Comparison of ENCODE assay signal across 1 cellular context in the genomic region with DNA sequence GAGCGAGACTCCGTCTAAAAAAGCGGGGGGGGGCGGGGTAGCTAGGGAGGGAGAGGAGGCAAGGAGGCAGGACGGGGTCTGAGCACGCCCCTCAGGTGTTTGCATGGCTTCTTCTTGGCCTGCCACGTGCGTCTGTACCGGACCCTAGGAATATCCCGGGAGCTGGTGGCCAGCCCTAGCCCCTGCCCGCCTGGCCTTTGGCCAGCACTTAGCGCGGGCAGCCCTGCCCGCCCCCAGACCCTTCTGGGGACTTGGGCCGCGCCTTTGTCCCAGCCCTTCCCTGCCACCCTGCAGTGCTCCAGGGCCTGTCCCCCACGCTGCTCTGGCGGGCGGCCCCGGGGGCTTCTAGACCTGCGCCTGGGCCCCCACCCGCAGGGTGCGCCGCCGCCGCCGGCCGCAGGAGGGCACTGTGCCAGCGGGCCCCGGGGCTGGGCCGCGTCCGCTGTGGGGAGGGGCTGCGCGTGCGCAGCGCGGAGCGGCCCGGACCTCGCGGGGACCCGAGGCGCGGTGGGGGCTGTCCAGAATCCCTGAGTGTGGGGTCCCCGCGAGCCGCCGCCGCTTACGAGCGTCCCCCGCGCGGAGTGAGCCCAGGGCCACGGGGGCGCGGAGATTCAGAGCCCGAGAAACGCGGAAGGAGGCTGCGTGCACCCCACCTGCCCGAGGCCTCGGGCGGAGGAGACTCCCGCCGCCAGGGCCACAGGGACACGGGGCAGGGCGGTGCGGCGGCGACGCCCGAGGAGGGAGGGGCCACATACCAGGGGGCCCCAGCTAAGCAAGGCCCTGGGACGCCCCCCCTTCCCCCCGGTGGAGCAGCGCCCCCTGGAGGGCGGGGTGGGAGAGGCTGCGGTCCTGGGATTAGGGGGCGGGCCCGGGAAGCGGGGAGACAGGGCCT.
TF ChIP-seq lines count a peak whose summit lies in the region.

No MANE protein-coding gene starts in this region.

TF ChIP-seq in HepG2, 621 proteins besides CTCF, POLR2A, EP300 and RAD21 (continued from another document and continues in another):
- no peak; the same call in 1 of the 2 replicates for TF ChIP-seq ZBTB8A (CRISPR knock-in tag; IDR thresholded peaks at IDR 0.05; ENCODE audit: borderline replicate concordance, low read depth)
- TF ChIP-seq ZNF24 (IDR thresholded peaks at IDR 0.05), result no peak; the same call in 1 of the 2 replicates
- TF ChIP-seq HNF1B (CRISPR knock-in tag; IDR thresholded peaks at IDR 0.05), result 0 out of 2 replicates have a peak, but pooled peaks have one; percentile 19
- peak; percentile 73; the same call in 1 of the 2 replicates for TF ChIP-seq ZNF30 (CRISPR knock-in tag; IDR thresholded peaks at IDR 0.05)
- 0 out of 2 replicates have a peak, but pooled peaks have one; percentile 12 for TF ChIP-seq MLX (CRISPR knock-in tag; IDR thresholded peaks at IDR 0.05)
- TF ChIP-seq, protein P1, sequence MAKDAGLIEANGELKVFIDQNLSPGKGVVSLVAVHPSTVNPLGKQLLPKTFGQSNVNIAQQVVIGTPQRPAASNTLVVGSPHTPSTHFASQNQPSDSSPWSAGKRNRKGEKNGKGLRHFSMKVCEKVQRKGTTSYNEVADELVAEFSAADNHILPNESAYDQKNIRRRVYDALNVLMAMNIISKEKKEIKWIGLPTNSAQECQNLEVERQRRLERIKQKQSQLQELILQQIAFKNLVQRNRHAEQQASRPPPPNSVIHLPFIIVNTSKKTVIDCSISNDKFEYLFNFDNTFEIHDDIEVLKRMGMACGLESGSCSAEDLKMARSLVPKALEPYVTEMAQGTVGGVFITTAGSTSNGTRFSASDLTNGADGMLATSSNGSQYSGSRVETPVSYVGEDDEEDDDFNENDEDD (CRISPR knock-in tag; IDR thresholded peaks at IDR 0.05; ENCODE audit: borderline replicate concordance), result peak; percentile 83; the same call in 1 of the 2 replicates
- no peak for TF ChIP-seq SP2 (CRISPR knock-in tag; IDR thresholded peaks at IDR 0.05)
- TF ChIP-seq, protein P2, sequence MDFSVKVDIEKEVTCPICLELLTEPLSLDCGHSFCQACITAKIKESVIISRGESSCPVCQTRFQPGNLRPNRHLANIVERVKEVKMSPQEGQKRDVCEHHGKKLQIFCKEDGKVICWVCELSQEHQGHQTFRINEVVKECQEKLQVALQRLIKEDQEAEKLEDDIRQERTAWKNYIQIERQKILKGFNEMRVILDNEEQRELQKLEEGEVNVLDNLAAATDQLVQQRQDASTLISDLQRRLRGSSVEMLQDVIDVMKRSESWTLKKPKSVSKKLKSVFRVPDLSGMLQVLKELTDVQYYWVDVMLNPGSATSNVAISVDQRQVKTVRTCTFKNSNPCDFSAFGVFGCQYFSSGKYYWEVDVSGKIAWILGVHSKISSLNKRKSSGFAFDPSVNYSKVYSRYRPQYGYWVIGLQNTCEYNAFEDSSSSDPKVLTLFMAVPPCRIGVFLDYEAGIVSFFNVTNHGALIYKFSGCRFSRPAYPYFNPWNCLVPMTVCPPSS (IDR thresholded peaks at IDR 0.05), result no peak
- peak; percentile 30; the same call in 1 of the 2 replicates for TF ChIP-seq ZNF678 (CRISPR knock-in tag; IDR thresholded peaks at IDR 0.05)
- TF ChIP-seq ONECUT2 (CRISPR knock-in tag; IDR thresholded peaks at IDR 0.05), result 0 out of 2 replicates have a peak, but pooled peaks have one; percentile 40
- TF ChIP-seq, protein P3, sequence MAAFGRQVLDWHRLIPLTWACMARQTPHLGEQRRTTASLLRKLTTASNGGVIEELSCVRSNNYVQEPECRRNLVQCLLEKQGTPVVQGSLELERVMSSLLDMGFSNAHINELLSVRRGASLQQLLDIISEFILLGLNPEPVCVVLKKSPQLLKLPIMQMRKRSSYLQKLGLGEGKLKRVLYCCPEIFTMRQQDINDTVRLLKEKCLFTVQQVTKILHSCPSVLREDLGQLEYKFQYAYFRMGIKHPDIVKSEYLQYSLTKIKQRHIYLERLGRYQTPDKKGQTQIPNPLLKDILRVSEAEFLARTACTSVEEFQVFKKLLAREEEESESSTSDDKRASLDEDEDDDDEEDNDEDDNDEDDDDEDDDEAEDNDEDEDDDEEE (CRISPR knock-in tag; IDR thresholded peaks at IDR 0.05), result no peak
- no peak for TF ChIP-seq ZNF672 (CRISPR knock-in tag; IDR thresholded peaks at IDR 0.05)
- peak; percentile 51; the same call in 1 of the 2 replicates for TF ChIP-seq KDM1A (CRISPR knock-in tag; IDR thresholded peaks at IDR 0.05)
- peak; percentile 20; the same call in 1 of the 2 replicates for TF ChIP-seq POGZ (CRISPR knock-in tag; IDR thresholded peaks at IDR 0.05)
- peak; percentile 94; the same call in 1 of the 2 replicates for TF ChIP-seq RNF2 (conservative IDR thresholded peaks at IDR 0.05; ENCODE audit: low read depth)
- no peak; the same call in 1 of the 2 replicates for TF ChIP-seq ZNF256 (CRISPR knock-in tag; conservative IDR thresholded peaks at IDR 0.05)
- 0 out of 2 replicates have a peak, but pooled peaks have one; percentile 58 for TF ChIP-seq ZNF232 (CRISPR knock-in tag; IDR thresholded peaks at IDR 0.05; ENCODE audit: borderline replicate concordance)
- TF ChIP-seq NFE2L2 (IDR thresholded peaks at IDR 0.05; ENCODE audit: low read length), result no peak
- TF ChIP-seq ADNP (CRISPR knock-in tag; IDR thresholded peaks at IDR 0.05), result peak; percentile 56; the same call in 1 of the 2 replicates
- TF ChIP-seq GABPA (IDR thresholded peaks at IDR 0.05; ENCODE audit: low read depth, low read length), result no peak
- no peak for TF ChIP-seq GABPA (CRISPR knock-in tag; IDR thresholded peaks at IDR 0.05; ENCODE audit: low read depth)
- peak; percentile 92 for TF ChIP-seq ZBTB10 (CRISPR knock-in tag; IDR thresholded peaks at IDR 0.05; ENCODE audit: borderline replicate concordance)
- no peak for TF ChIP-seq ZNF496 (CRISPR knock-in tag; IDR thresholded peaks at IDR 0.05; ENCODE audit: insufficient replicate concordance)
- TF ChIP-seq, protein P4, sequence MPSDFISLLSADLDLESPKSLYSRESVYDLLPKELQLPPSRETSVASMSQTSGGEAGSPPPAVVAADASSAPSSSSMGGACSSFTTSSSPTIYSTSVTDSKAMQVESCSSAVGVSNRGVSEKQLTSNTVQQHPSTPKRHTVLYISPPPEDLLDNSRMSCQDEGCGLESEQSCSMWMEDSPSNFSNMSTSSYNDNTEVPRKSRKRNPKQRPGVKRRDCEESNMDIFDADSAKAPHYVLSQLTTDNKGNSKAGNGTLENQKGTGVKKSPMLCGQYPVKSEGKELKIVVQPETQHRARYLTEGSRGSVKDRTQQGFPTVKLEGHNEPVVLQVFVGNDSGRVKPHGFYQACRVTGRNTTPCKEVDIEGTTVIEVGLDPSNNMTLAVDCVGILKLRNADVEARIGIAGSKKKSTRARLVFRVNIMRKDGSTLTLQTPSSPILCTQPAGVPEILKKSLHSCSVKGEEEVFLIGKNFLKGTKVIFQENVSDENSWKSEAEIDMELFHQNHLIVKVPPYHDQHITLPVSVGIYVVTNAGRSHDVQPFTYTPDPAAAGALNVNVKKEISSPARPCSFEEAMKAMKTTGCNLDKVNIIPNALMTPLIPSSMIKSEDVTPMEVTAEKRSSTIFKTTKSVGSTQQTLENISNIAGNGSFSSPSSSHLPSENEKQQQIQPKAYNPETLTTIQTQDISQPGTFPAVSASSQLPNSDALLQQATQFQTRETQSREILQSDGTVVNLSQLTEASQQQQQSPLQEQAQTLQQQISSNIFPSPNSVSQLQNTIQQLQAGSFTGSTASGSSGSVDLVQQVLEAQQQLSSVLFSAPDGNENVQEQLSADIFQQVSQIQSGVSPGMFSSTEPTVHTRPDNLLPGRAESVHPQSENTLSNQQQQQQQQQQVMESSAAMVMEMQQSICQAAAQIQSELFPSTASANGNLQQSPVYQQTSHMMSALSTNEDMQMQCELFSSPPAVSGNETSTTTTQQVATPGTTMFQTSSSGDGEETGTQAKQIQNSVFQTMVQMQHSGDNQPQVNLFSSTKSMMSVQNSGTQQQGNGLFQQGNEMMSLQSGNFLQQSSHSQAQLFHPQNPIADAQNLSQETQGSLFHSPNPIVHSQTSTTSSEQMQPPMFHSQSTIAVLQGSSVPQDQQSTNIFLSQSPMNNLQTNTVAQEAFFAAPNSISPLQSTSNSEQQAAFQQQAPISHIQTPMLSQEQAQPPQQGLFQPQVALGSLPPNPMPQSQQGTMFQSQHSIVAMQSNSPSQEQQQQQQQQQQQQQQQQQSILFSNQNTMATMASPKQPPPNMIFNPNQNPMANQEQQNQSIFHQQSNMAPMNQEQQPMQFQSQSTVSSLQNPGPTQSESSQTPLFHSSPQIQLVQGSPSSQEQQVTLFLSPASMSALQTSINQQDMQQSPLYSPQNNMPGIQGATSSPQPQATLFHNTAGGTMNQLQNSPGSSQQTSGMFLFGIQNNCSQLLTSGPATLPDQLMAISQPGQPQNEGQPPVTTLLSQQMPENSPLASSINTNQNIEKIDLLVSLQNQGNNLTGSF (CRISPR knock-in tag; IDR thresholded peaks at IDR 0.05), result peak; percentile 83
- peak; percentile 79; the same call in 1 of the 2 replicates for TF ChIP-seq NFKB2 (CRISPR knock-in tag; IDR thresholded peaks at IDR 0.05; ENCODE audit: borderline replicate concordance)
- TF ChIP-seq HNF4A (CRISPR knock-in tag; IDR thresholded peaks at IDR 0.05), result no peak; the same call in 1 of the 2 replicates
- TF ChIP-seq RERE (CRISPR knock-in tag; IDR thresholded peaks at IDR 0.05; ENCODE audit: low read depth), result no peak
- TF ChIP-seq, protein P5, sequence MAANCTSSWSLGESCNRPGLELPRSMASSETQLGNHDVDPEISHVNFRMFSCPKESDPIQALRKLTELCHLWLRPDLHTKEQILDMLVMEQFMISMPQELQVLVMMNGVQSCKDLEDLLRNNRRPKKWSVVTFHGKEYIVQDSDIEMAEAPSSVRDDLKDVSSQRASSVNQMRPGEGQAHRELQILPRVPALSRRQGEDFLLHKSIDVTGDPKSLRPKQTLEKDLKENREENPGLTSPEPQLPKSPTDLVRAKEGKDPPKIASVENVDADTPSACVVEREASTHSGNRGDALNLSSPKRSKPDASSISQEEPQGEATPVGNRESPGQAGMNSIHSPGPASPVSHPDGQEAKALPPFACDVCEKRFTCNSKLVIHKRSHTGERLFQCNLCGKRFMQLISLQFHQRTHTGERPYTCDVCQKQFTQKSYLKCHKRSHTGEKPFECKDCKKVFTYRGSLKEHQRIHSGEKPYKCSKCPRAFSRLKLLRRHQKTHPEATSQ (CRISPR knock-in tag; IDR thresholded peaks at IDR 0.05; ENCODE audit: borderline replicate concordance), result peak; percentile 77
